Comparison of ENCODE assay signal across 14 cellular contexts in the genomic region with DNA sequence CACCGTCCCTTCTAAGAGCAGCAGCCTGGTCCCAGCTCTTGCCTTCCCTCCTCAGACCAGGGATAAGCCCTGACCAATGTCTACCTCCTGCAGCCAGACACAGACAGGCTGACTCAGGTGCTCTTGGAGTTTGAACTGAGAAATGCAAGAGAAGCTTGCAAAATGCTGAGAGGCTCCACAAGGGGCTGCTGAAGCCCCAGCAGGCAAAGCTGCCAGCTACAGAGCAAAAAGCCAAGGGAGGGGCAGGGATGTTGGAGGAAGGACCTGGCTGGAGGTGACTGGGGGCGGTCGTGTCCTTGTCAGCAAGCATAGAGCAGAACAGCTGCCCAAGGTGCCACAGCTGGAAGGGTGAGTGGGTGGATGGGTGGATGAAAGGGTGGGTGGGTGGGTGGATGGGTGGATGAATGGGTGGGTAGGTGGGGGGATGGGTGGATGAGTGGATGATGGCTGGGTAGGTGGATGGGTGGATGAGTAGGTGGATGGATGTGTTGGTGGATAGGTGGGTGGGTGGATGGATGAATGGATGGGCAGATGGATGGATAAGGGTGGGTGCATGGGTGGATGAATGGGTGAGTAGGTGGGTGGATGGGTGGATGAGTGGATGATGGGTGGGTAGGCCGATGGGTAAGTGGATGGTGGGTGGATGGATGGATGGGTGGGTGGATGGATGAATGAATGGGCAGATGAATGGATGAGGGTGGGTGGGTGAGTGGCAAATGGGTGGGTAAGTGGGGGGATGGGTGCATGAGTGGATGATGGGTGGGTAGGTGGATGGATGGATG. TPM values are rescaled to one million over a fixed set of nuclear protein-coding genes. Genes with fewer than 3 reads are reported as not detected.
A peak's percentile ranks its signal among the peaks of the same experiment; 100 is the strongest.
DNase-seq lines count a peak whose midpoint lies in the region; ATAC-seq and TF ChIP-seq lines count a peak whose summit lies in the region.
"Had no signal": no experiment of that assay in that cellular context is flagged by ENCODE, and none has a peak within 500 bp of the region (broad histone marks: within the 10 kb centered on the region; RNA-seq: fewer than 3 reads in every experiment).

No MANE protein-coding gene starts in this region.

- H3K36me3 Mint-ChIP-seq in T-helper 1 cell treated with Interleukin-12 subunit alpha and Interleukin-12 subunit beta and Interleukin-4 antibody, amounts not matched to agents 30 μg/mL and 1 μg/mL, for 36 hours (ENCODE audit: low read depth): no peaks in the 10 kb centered on the region
- H3K36me3 Mint-ChIP-seq in activated T-helper 17 cell treated with anti-CD3 and anti-CD28 coated beads, Interleukin-2, amount 50 U/mL, for 72 hours (ENCODE audit: low read depth): no peaks in the 10 kb centered on the region
- no peaks in the 10 kb centered on the region for H3K36me3 Mint-ChIP-seq in neural crest cell (ENCODE audit: low read depth)
- no peaks in the 10 kb centered on the region for H3K36me3 Mint-ChIP-seq in osteocyte (ENCODE audit: unreplicated experiment)
- no peaks in the 10 kb centered on the region; the same call in 2 of the 3 replicates for H3K36me3 Mint-ChIP-seq in GM23338 (ENCODE audit: low read depth)
- H3K36me3 Mint-ChIP-seq: activated CD8-positive, alpha-beta memory T cell treated with anti-CD3 and anti-CD28 coated beads, Interleukin-2, amount 10 ng/mL, durations not matched to agents 7 days and 5 days had no signal

- H2AK5ac ChIP-seq in IMR-90 (ENCODE audit: low read depth, low read length): no peak overlapping the region

- H2BK5ac ChIP-seq in IMR-90 (ENCODE audit: low read depth, low read length, poor library complexity, severe bottlenecking): no peak overlapping the region

- H3K56ac ChIP-seq in IMR-90 (ENCODE audit: extremely low read depth, insufficient read depth, low read length): no peak overlapping the region

- H4K20me1 ChIP-seq in IMR-90 (ENCODE audit: insufficient read depth, low read length) (peaks cover 4% of the 10 kb centered on the region), GM23338 (replicated peaks; ENCODE audit: insufficient read depth) (0 out of 2 replicates have a peak, but pooled peaks cover 2% of the 10 kb centered on the region)

- H3K27me3 Mint-ChIP-seq in T-helper 1 cell treated with Interleukin-12 subunit alpha and Interleukin-12 subunit beta and Interleukin-4 antibody, amounts not matched to agents 30 μg/mL and 1 μg/mL, for 36 hours (ENCODE audit: low read depth): peaks cover 5% of the 10 kb centered on the region
- no peaks in the 10 kb centered on the region for H3K27me3 Mint-ChIP-seq in activated T-helper 17 cell treated with anti-CD3 and anti-CD28 coated beads, Interleukin-2, amount 50 U/mL, for 72 hours
- H3K27me3 Mint-ChIP-seq in neural crest cell (ENCODE audit: low read depth): no peaks in the 10 kb centered on the region
- no peaks in the 10 kb centered on the region for H3K27me3 Mint-ChIP-seq in osteocyte (ENCODE audit: unreplicated experiment)
- H3K27me3 Mint-ChIP-seq in GM23338 (ENCODE audit: insufficient read depth, low read depth, poor library complexity): peaks cover 35% of the 10 kb centered on the region
- H3K27me3 Mint-ChIP-seq: activated CD8-positive, alpha-beta memory T cell treated with anti-CD3 and anti-CD28 coated beads, Interleukin-2, amount 10 ng/mL, durations not matched to agents 7 days and 5 days had no signal

- H3K9me3 ChIP-seq in IMR-90 (ENCODE audit: control insufficient read depth, insufficient read depth, low read length): no peaks in the 10 kb centered on the region

- H3K36me3 ChIP-seq in IMR-90 (ENCODE audit: control insufficient read depth, insufficient read depth, low read length) (no peaks in the 10 kb centered on the region), GM23338 (ENCODE audit: insufficient read depth) (no peaks in the 10 kb centered on the region)

- intact Hi-C loops in IMR-90 (cut with micrococcal nuclease): loop anchor here (5.0 kb wide), 1 partner anchor 33 kb away; no protein-coding TSS in a partner anchor

- WGBS in IMR-90 (ENCODE audit: extremely low coverage in 2 of 2, insufficient read length in 1 of 2), 2 experiments: 92% methylated on average over 1 of the region's 4 CpGs; no CpG with 5 or more reads in 1 of the 2 experiments

- H3K27ac Mint-ChIP-seq in T-helper 1 cell treated with Interleukin-12 subunit alpha and Interleukin-12 subunit beta and Interleukin-4 antibody, amounts not matched to agents 30 μg/mL and 1 μg/mL, for 36 hours: peak overlapping the region; percentile 41
- H3K27ac Mint-ChIP-seq in activated T-helper 17 cell treated with anti-CD3 and anti-CD28 coated beads, Interleukin-2, amount 50 U/mL, for 72 hours: peak overlapping the region; percentile 19
- H3K27ac Mint-ChIP-seq in neural crest cell (ENCODE audit: unreplicated experiment): no peak overlapping the region
- no peak overlapping the region for H3K27ac Mint-ChIP-seq in osteocyte (ENCODE audit: unreplicated experiment)
- no peak overlapping the region for H3K27ac Mint-ChIP-seq in GM23338
- H3K27ac Mint-ChIP-seq: activated CD8-positive, alpha-beta memory T cell treated with anti-CD3 and anti-CD28 coated beads, Interleukin-2, amount 10 ng/mL, durations not matched to agents 7 days and 5 days had no signal

- H3K14ac ChIP-seq in IMR-90 (replicated peaks; ENCODE audit: low read depth, low read length): no peak overlapping the region

- peaks cover 3 to 16% of the 10 kb centered on the region in 2 experiments for H3K79me1 ChIP-seq in IMR-90 (ENCODE audit: low read depth in 1 of 2, low read length in 2 of 2)

- no peak overlapping the region for H4K91ac ChIP-seq in IMR-90 (ENCODE audit: insufficient read depth, low read depth, low read length)

- H3K4me2 ChIP-seq in IMR-90 (ENCODE audit: low read depth, low read length): no peak overlapping the region
- no peak overlapping the region for H3K4me2 ChIP-seq in GM23338

- H3K4me3 Mint-ChIP-seq in T-helper 1 cell treated with Interleukin-12 subunit alpha and Interleukin-12 subunit beta and Interleukin-4 antibody, amounts not matched to agents 30 μg/mL and 1 μg/mL, for 36 hours: peak overlapping the region; percentile 7
- peak overlapping the region; percentile 21 for H3K4me3 Mint-ChIP-seq in activated T-helper 17 cell treated with anti-CD3 and anti-CD28 coated beads, Interleukin-2, amount 50 U/mL, for 72 hours
- H3K4me3 Mint-ChIP-seq in neural crest cell: peak overlapping the region; percentile 33
- H3K4me3 Mint-ChIP-seq in osteocyte (ENCODE audit: unreplicated experiment): no peak overlapping the region
- H3K4me3 Mint-ChIP-seq in GM23338: no peak overlapping the region
- H3K4me3 Mint-ChIP-seq: activated CD8-positive, alpha-beta memory T cell treated with anti-CD3 and anti-CD28 coated beads, Interleukin-2, amount 10 ng/mL, durations not matched to agents 7 days and 5 days had no signal

- peaks cover 7% of the 10 kb centered on the region; the same call in 1 of the 2 replicates for H3K79me2 ChIP-seq in GM23338 (replicated peaks; ENCODE audit: insufficient read depth)

- H3K4me1 Mint-ChIP-seq in T-helper 1 cell treated with Interleukin-12 subunit alpha and Interleukin-12 subunit beta and Interleukin-4 antibody, amounts not matched to agents 30 μg/mL and 1 μg/mL, for 36 hours (ENCODE audit: low read depth): peaks cover 29% of the 10 kb centered on the region
- peaks cover 11% of the 10 kb centered on the region for H3K4me1 Mint-ChIP-seq in activated T-helper 17 cell treated with anti-CD3 and anti-CD28 coated beads, Interleukin-2, amount 50 U/mL, for 72 hours
- peaks cover 48% of the 10 kb centered on the region for H3K4me1 Mint-ChIP-seq in neural crest cell
- peaks cover 52% of the 10 kb centered on the region for H3K4me1 Mint-ChIP-seq in osteocyte (ENCODE audit: unreplicated experiment)
- H3K4me1 Mint-ChIP-seq in GM23338: peaks cover 48% of the 10 kb centered on the region

- H3K27me3 ChIP-seq in IMR-90 (ENCODE audit: control insufficient read depth, insufficient read depth, low read length) (no peaks in the 10 kb centered on the region), GM23338 (ENCODE audit: insufficient read depth) (no peaks in the 10 kb centered on the region)

- H4K8ac ChIP-seq in IMR-90 (ENCODE audit: low read depth in 2 of 2, low read length in 2 of 2): no peak overlapping the region

- peaks cover 8% of the 10 kb centered on the region for H3K9me1 ChIP-seq in IMR-90 (ENCODE audit: insufficient read depth, low read length)

- ATAC-seq in IMR-90 (ENCODE audit: low read depth) (no peak), GM23338 (no peak)
- no peak for ATAC-seq in activated T-helper 17 cell treated with anti-CD3 and anti-CD28 coated beads, Interleukin-2, amount 50 U/mL, for 72 hours (replicated peaks)
- ATAC-seq: activated CD8-positive, alpha-beta memory T cell treated with anti-CD3 and anti-CD28 coated beads, Interleukin-2, amount 10 ng/mL, durations not matched to agents 7 days and 5 days had no signal

- no peak overlapping the region for H2BK120ac ChIP-seq in IMR-90 (ENCODE audit: low read depth, low read length)

- no peak overlapping the region for H3K18ac ChIP-seq in IMR-90 (ENCODE audit: low read depth, low read length)

- POLR2A ChIA-PET in IMR-90 (lab: Charles Lee; ENCODE audit: unreplicated experiment): no interaction called here

- peaks cover 26% of the 10 kb centered on the region for H3F3A ChIP-seq in GM23338 (replicated peaks; ENCODE audit: low read depth)

- H3K4me1 ChIP-seq in IMR-90 (ENCODE audit: control insufficient read depth, insufficient read depth, low read length): peaks cover 36% of the 10 kb centered on the region
- peaks cover 52% of the 10 kb centered on the region for H3K4me1 ChIP-seq in GM23338 (ENCODE audit: insufficient read depth)

- no peak overlapping the region for H3K4ac ChIP-seq in IMR-90 (ENCODE audit: low read depth, low read length)

- H3K9me2 ChIP-seq in GM23338 (ENCODE audit: insufficient read depth): no peaks in the 10 kb centered on the region

- in situ Hi-C loops in IMR-90 (cut with MboI; ENCODE audit: low sequenced_read_pairs): no loop called here

- BruUV-seq in IMR-90 (replicated peaks; lab: Mats Ljungman, UMichigan): no TSS peak

- H3K4me3 ChIP-seq in IMR-90 (ENCODE audit: insufficient read depth, low read depth, low read length): no peak overlapping the region
- no peak overlapping the region for H3K4me3 ChIP-seq in GM23338

- no peak overlapping the region for H3K9ac ChIP-seq in IMR-90 (ENCODE audit: low read depth, low read length)

- no peak overlapping the region for H3K27ac ChIP-seq in IMR-90 (ENCODE audit: insufficient read depth, low read length)
- H3K27ac ChIP-seq in GM23338 (ENCODE audit: low read depth): no peak overlapping the region

- TF ChIP-seq POLR2A in IMR-90 (IDR thresholded peaks at IDR 0.05; ENCODE audit: low read depth, low read length): no peak

- TF ChIP-seq RAD21 in IMR-90 (IDR thresholded peaks at IDR 0.05; ENCODE audit: low read length): no peak

- H2AK9ac ChIP-seq in IMR-90 (replicated peaks; ENCODE audit: low read depth, low read length, poor library complexity): no peak overlapping the region

- H4K5ac ChIP-seq in IMR-90 (ENCODE audit: low read depth, low read length): no peak overlapping the region

- no peak overlapping the region for H3K23ac ChIP-seq in IMR-90 (ENCODE audit: low read depth, low read length)

- 0 out of 2 replicates have a peak, but pooled peaks have one; percentile 9 for TF ChIP-seq CTCF in IMR-90 (conservative IDR thresholded peaks at IDR 0.05; ENCODE audit: low read depth, low read length)
- no peak for TF ChIP-seq CTCF in neural crest cell (conservative IDR thresholded peaks at IDR 0.05)
- no peak for TF ChIP-seq CTCF in osteocyte (IDR thresholded peaks at IDR 0.05)
- 0 out of 4 replicates have a peak, but pooled peaks of 1 of the 2 experiments have one; percentile 16 for TF ChIP-seq CTCF in GM23338 (conservative IDR thresholded peaks at IDR 0.05; ENCODE audit: low read depth in 2 of 2)

- H2AFZ ChIP-seq in IMR-90 (replicated peaks; ENCODE audit: low read length, poor library complexity) (no peak overlapping the region), GM23338 (no peak overlapping the region)

- CTCF ChIA-PET in IMR-90 (lab: Yijun Ruan, JAX): no interaction called here

- H2BK15ac ChIP-seq in IMR-90 (ENCODE audit: low read depth, low read length): no peak overlapping the region

- DNase-seq in T-helper 1 cell (no peak), IMR-90 (no peak), neural crest cell (ENCODE audit: low read depth, low spot score) (no peak), globus pallidus (ENCODE audit: low spot score) (no peak), osteocyte (ENCODE audit: extremely low spot score, unreplicated experiment) (no peak), GM23338 (ENCODE audit: low spot score) (no peak)
- DNase-seq: activated CD8-positive, alpha-beta memory T cell treated with anti-CD3 and anti-CD28 coated beads, Interleukin-2, amount 10 ng/mL, durations not matched to agents 7 days and 5 days; amygdala; NCI-H1048; NCI-H748 treated with DMSO at 0.1 percent for 48 hours; stimulated activated CD4-positive, alpha-beta T cell treated with anti-CD3 and anti-CD28 coated beads, Interleukin-2, amount 100 ng/mL, for 48 hours; SW 1271 had no signal

- no peaks in the 10 kb centered on the region for H3K9me3 Mint-ChIP-seq in T-helper 1 cell treated with Interleukin-12 subunit alpha and Interleukin-12 subunit beta and Interleukin-4 antibody, amounts not matched to agents 30 μg/mL and 1 μg/mL, for 36 hours
- H3K9me3 Mint-ChIP-seq in activated T-helper 17 cell treated with anti-CD3 and anti-CD28 coated beads, Interleukin-2, amount 50 U/mL, for 72 hours: no peaks in the 10 kb centered on the region
- peaks cover 6% of the 10 kb centered on the region for H3K9me3 Mint-ChIP-seq in neural crest cell
- H3K9me3 Mint-ChIP-seq in osteocyte (ENCODE audit: unreplicated experiment): no peaks in the 10 kb centered on the region
- no peaks in the 10 kb centered on the region; the same call in 2 of the 3 replicates for H3K9me3 Mint-ChIP-seq in GM23338

- no peak overlapping the region for H2BK20ac ChIP-seq in IMR-90 (ENCODE audit: low read depth, low read length)

- dilution Hi-C loops in IMR-90 (cut with HindIII; ENCODE audit: low sequenced_read_pairs, unreplicated experiment): no loop called here

RNA-seq across cellular contexts. Expression of a gene that starts 4.0 kb away (rescaled TPM):
- total RNA-seq in IMR-90 (2012; rRNA removed): 16.8 and 20.0 TPM in 2 replicates
- polyA plus RNA-seq in IMR-90 (2012; rRNA removed): 62.1 and 76.2 TPM in 2 replicates
- polyA plus RNA-seq in IMR-90 (2012; cell fraction: cytosol; rRNA removed): 39.3 and 68.1 TPM in 2 replicates
- 179 and 366 TPM in 2 replicates for polyA plus RNA-seq in IMR-90 (2012; cell fraction: nucleus; rRNA removed; ENCODE audit: low replicate concordance)
- 10 to 100 TPM; 61.9 to 87.8 TPM for total RNA-seq in activated T-helper 17 cell treated with anti-CD3 and anti-CD28 coated beads, Interleukin-2, amount 50 U/mL, for 72 hours
- 60.6 and 61.7 TPM in 2 replicates for total RNA-seq in neural crest cell
- 124 and 130 TPM in 2 replicates for total RNA-seq in osteocyte
- 52.4 and 75.5 TPM in 2 replicates for total RNA-seq in GM23338 (2014; rRNA removed; shearing (Covaris generic))
- polyA plus RNA-seq in GM23338 (2016; fragmentation: Nextera tagmentation; extraction: Ambion mirVana): 36.7 and 37.2 TPM in 2 replicates

RNA-seq across cellular contexts. Expression of a gene that starts 38.6 kb away (rescaled TPM):
- total RNA-seq in IMR-90 (2012; rRNA removed) (1.8 and 2.5 TPM in 2 replicates), neural crest cell (4.4 and 5.0 TPM in 2 replicates), osteocyte (3.7 and 4.5 TPM in 2 replicates)
- polyA plus RNA-seq in IMR-90 (2012; rRNA removed) (3.9 and 5.2 TPM in 2 replicates), GM23338 (2016; fragmentation: Nextera tagmentation; extraction: Ambion mirVana) (9.5 and 12.4 TPM in 2 replicates)
- 5.9 and 6.5 TPM in 2 replicates for polyA plus RNA-seq in IMR-90 (2012; cell fraction: cytosol; rRNA removed)
- 28.6 and 32.1 TPM in 2 replicates for polyA plus RNA-seq in IMR-90 (2012; cell fraction: nucleus; rRNA removed; ENCODE audit: low replicate concordance)
- total RNA-seq in activated T-helper 17 cell treated with anti-CD3 and anti-CD28 coated beads, Interleukin-2, amount 50 U/mL, for 72 hours: 1 to 10 TPM in 1 of 2 donors, under 1 TPM in 1; 0.91 to 2.4 TPM
- total RNA-seq in GM23338 (2014; rRNA removed; shearing (Covaris generic)): 4.3 and 11.6 TPM in 2 replicates

Comparison
In these comparisons a context has a peak if more than half of its experiments do, and no peak if none do; other contexts are left out.
1. H3K27ac Mint-ChIP-seq: peak in T-helper 1 cell treated with Interleukin-12 subunit alpha and Interleukin-12 subunit beta and Interleukin-4 antibody, amounts not matched to agents 30 μg/mL and 1 μg/mL, for 36 hours (single experiment) and activated T-helper 17 cell treated with anti-CD3 and anti-CD28 coated beads, Interleukin-2, amount 50 U/mL, for 72 hours (single experiment); none in neural crest cell (single experiment), osteocyte (single experiment) and GM23338 (single experiment).
2. H3K4me3 Mint-ChIP-seq: peak in T-helper 1 cell treated with Interleukin-12 subunit alpha and Interleukin-12 subunit beta and Interleukin-4 antibody, amounts not matched to agents 30 μg/mL and 1 μg/mL, for 36 hours (single experiment), activated T-helper 17 cell treated with anti-CD3 and anti-CD28 coated beads, Interleukin-2, amount 50 U/mL, for 72 hours (single experiment) and neural crest cell (single experiment); none in osteocyte (single experiment) and GM23338 (single experiment).